Comparison of ENCODE assay signal across 20 cellular contexts in the genomic region with DNA sequence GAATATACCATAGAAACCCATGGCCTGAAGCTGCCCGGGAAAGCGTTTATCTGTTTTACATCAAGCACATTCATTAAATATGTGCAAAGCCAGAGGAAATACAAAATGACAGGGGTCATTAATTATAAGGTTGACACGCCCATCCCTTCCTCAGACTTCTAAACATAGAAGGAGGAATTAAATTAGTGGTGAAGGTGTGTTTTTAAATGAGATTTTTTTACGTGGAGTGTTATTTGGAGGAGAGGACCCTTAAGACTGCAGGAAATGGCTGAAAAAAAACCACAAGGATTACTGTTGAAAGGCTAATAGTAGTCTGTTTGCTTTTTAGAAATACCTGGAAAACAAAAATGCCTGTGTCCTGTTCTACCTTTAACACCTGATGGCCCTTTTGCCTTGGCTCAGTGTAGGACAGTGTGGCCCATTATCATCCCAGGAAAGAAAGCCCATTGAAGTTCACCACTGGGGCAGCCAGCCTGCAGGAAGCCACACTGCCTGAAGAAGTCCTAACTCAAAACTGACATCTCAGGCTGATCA.
"Had no signal": no experiment of that assay in that cellular context is flagged by ENCODE, and none has a peak within 500 bp of the region (broad histone marks: within the 10 kb centered on the region; RNA-seq: fewer than 3 reads in every experiment).

No MANE protein-coding gene starts in this region.

- H3K9me3 ChIP-seq: body of pancreas, lower lobe of right lung, prostate gland, right atrium auricular region, suprapubic skin, transverse colon, vagina had no signal

- H3K27ac ChIP-seq: body of pancreas, epithelial cell of prostate, lower lobe of right lung, prostate gland, suprapubic skin, transverse colon, vagina had no signal

- FAIRE-seq: islet of Langerhans, TTC549 had no signal

- H3K36me3 ChIP-seq: lower lobe of right lung, prostate gland, transverse colon, vagina had no signal

- ATAC-seq: activated CD8-positive, alpha-beta T cell treated with anti-CD3 and anti-CD28 coated beads, Interleukin-2, amount 10 ng/mL, durations not matched to agents 7 days and 5 days; activated T-cell treated with anti-CD3 and anti-CD28 coated beads, Interleukin-2, amount 50 U/mL, for 4 hours; body of pancreas; effector memory CD8-positive, alpha-beta T cell; left cardiac atrium had no signal

- H3K4me1 ChIP-seq: body of pancreas, prostate gland, vagina had no signal

- H3K27me3 ChIP-seq: body of pancreas, right atrium auricular region, suprapubic skin, transverse colon, vagina had no signal

- H3K4me3 ChIP-seq: body of pancreas, lower lobe of right lung, prostate gland, right atrium auricular region, suprapubic skin, transverse colon, vagina had no signal

- DNase-seq: activated CD4-positive, alpha-beta T cell treated with anti-CD3 and anti-CD28 coated beads, Interleukin-2, amount 10 ng/mL, durations not matched to agents 7 days and 5 days; activated CD8-positive, alpha-beta T cell treated with anti-CD3 and anti-CD28 coated beads, Interleukin-2, amount 10 ng/mL, durations not matched to agents 7 days and 5 days; activated naive CD4-positive, alpha-beta T cell treated with anti-CD3 and anti-CD28 coated beads for 36 hours; activated T-cell treated with anti-CD3 and anti-CD28 coated beads, Interleukin-2, amount 50 U/mL, for 4 hours; body of pancreas; caudate nucleus; effector memory CD8-positive, alpha-beta T cell; foreskin fibroblast; left cardiac atrium; lower lobe of right lung; stimulated activated CD4-positive, alpha-beta T cell treated with anti-CD3 and anti-CD28 coated beads, Interleukin-2, amount 100 ng/mL, for 24 hours; T-helper 2 cell; transverse colon had no signal
